In genomic region chr1:244053831-244054230, GRCh38 we compare ENCODE assay signal across 21 cellular contexts. TPM values are rescaled to one million over a fixed set of nuclear protein-coding genes. Genes with fewer than 3 reads are reported as not detected.
A peak's percentile ranks its signal among the peaks of the same experiment; 100 is the strongest.
DNase-seq lines count a peak whose midpoint lies in the region; ATAC-seq, FAIRE-seq and TF ChIP-seq lines count a peak whose summit lies in the region.
"Had no signal": no experiment of that assay in that cellular context is flagged by ENCODE, and none has a peak within 500 bp of the region (broad histone marks: within the 10 kb centered on the region; RNA-seq: fewer than 3 reads in every experiment).

No MANE protein-coding gene starts in this region.

- H3K9me3 Mint-ChIP-seq in CD8-positive, alpha-beta T cell, result no peaks in the 10 kb centered on the region
- H3K9me3 Mint-ChIP-seq: activated CD4-positive, alpha-beta memory T cell treated with anti-CD3 and anti-CD28 coated beads for 36 hours; stimulated activated memory B cell treated with anti-CD40 and anti-IgM and Interleukin-4, amounts not matched to agents 10 μg/mL and 1 μg/mL and 100 μg/mL, for 72 hours had no signal

- H3K27ac Mint-ChIP-seq in CD8-positive, alpha-beta T cell, result no peak overlapping the region
- H3K27ac Mint-ChIP-seq: activated CD4-positive, alpha-beta memory T cell treated with anti-CD3 and anti-CD28 coated beads for 36 hours; stimulated activated memory B cell treated with anti-CD40 and anti-IgM and Interleukin-4, amounts not matched to agents 10 μg/mL and 1 μg/mL and 100 μg/mL, for 72 hours had no signal

- FAIRE-seq in H54 (lab: Jason Lieb, UNC), result no peak
- FAIRE-seq: GM18507 had no signal

- no peak for ATAC-seq in CD8-positive, alpha-beta T cell
- ATAC-seq in HG02884 (IDR thresholded peaks at IDR 0.05; ENCODE audit: unreplicated experiment), result no peak
- ATAC-seq: stimulated activated memory B cell treated with anti-CD40 and anti-IgM and Interleukin-4, amounts not matched to agents 10 μg/mL and 1 μg/mL and 100 μg/mL, for 72 hours had no signal

- no peak for TF ChIP-seq CTCF in CD8-positive, alpha-beta T cell (IDR thresholded peaks at IDR 0.05)
- TF ChIP-seq CTCF in retinal pigment epithelial cell (conservative IDR thresholded peaks at IDR 0.05; ENCODE audit: low read depth, low read length) (no peak), colonic mucosa (IDR thresholded peaks at IDR 0.05) (no peak)

- peaks cover 46% of the 10 kb centered on the region for H3K4me1 ChIP-seq in CD8-positive, alpha-beta T cell (ENCODE audit: insufficient read depth, low read length)
- no peaks in the 10 kb centered on the region for H3K4me1 ChIP-seq in colonic mucosa
- H3K4me1 ChIP-seq: breast epithelium had no signal

- H3K27me3 Mint-ChIP-seq in CD8-positive, alpha-beta T cell (ENCODE audit: low read depth), result no peaks in the 10 kb centered on the region
- H3K27me3 Mint-ChIP-seq: activated CD4-positive, alpha-beta memory T cell treated with anti-CD3 and anti-CD28 coated beads for 36 hours; stimulated activated memory B cell treated with anti-CD40 and anti-IgM and Interleukin-4, amounts not matched to agents 10 μg/mL and 1 μg/mL and 100 μg/mL, for 72 hours had no signal

- no peak for TF ChIP-seq POLR2A in H54 (IDR thresholded peaks at IDR 0.05; ENCODE audit: low read depth, low read length)

- peak in 1 of 7 experiments; percentile 32 for DNase-seq in CD8-positive, alpha-beta T cell
- DNase-seq in retinal pigment epithelial cell (ENCODE audit: low read depth) (no peak), H54 (ENCODE audit: insufficient read length, low spot score) (no peak), colonic mucosa (no peak)
- DNase-seq in activated T-cell treated with anti-CD3 and anti-CD28 coated beads, Interleukin-2, amount 50 U/mL, for 1 hour, result no peak
- DNase-seq: activated CD4-positive, alpha-beta memory T cell treated with anti-CD3 and anti-CD28 coated beads for 36 hours; activated naive CD4-positive, alpha-beta T cell treated with anti-CD3 and anti-CD28 coated beads, Interleukin-2, amount 50 U/mL, for 16 hours; activated T-cell treated with anti-CD3 and anti-CD28 coated beads, Interleukin-2, amount 50 U/mL, for 48 hours; NCI-H1436 treated with DMSO at 0.1 percent for 48 hours; stimulated activated CD4-positive, alpha-beta T cell treated with anti-CD3 and anti-CD28 coated beads, Interleukin-15, amount 100 ng/mL, for 24 hours; T-helper 1 cell; upper lobe of left lung had no signal

- CTCF ChIA-PET in CD8-positive, alpha-beta T cell (lab: Charles Lee), result interaction anchor here (1.2 to 2.9 kb wide), 4 partner anchors 11 to 710 kb away, joined by 4 to 10 read pairs (median 4); no protein-coding TSS in a partner anchor

- peaks cover 32% of the 10 kb centered on the region for H3K36me3 Mint-ChIP-seq in CD8-positive, alpha-beta T cell

- no peaks in the 10 kb centered on the region for H3K27me3 ChIP-seq in CD8-positive, alpha-beta T cell (ENCODE audit: insufficient read depth, low read length)
- H3K27me3 ChIP-seq in layer of hippocampus (ENCODE audit: control insufficient read depth, insufficient read depth, low read length) (no peaks in the 10 kb centered on the region), colonic mucosa (no peaks in the 10 kb centered on the region)
- H3K27me3 ChIP-seq: breast epithelium, esophagus muscularis mucosa, upper lobe of left lung had no signal

- H3K27ac ChIP-seq in CD8-positive, alpha-beta T cell (ENCODE audit: low read depth, low read length), result peak overlapping the region; percentile 48
- H3K27ac ChIP-seq in angular gyrus (ENCODE audit: low read depth, low read length) (peak overlapping the region; percentile 75), layer of hippocampus (ENCODE audit: low read depth, low read length) (peak overlapping the region; percentile 77), colonic mucosa (no peak overlapping the region)
- H3K27ac ChIP-seq: RWPE1, upper lobe of left lung had no signal

- no peaks in the 10 kb centered on the region for H3K36me3 ChIP-seq in CD8-positive, alpha-beta T cell (ENCODE audit: insufficient read depth, low read length)
- H3K36me3 ChIP-seq in colonic mucosa, result peaks cover 11% of the 10 kb centered on the region

- no peak overlapping the region for H3K4me3 Mint-ChIP-seq in CD8-positive, alpha-beta T cell
- H3K4me3 Mint-ChIP-seq: activated CD4-positive, alpha-beta memory T cell treated with anti-CD3 and anti-CD28 coated beads for 36 hours; stimulated activated memory B cell treated with anti-CD40 and anti-IgM and Interleukin-4, amounts not matched to agents 10 μg/mL and 1 μg/mL and 100 μg/mL, for 72 hours had no signal

- POLR2A ChIA-PET in CD8-positive, alpha-beta T cell (lab: Charles Lee), result interaction anchor here (0.6 to 4.7 kb wide), 3 partner anchors 11 to 680 kb away, joined by 6 to 60 read pairs (median 11); no protein-coding TSS in a partner anchor

- H3K9me3 ChIP-seq in CD8-positive, alpha-beta T cell (ENCODE audit: low read length), result no peaks in the 10 kb centered on the region
- H3K9me3 ChIP-seq in colonic mucosa, result no peaks in the 10 kb centered on the region
- H3K9me3 ChIP-seq: breast epithelium, esophagus muscularis mucosa, upper lobe of left lung had no signal

- intact Hi-C loops in CD8-positive, alpha-beta T cell (cut with DNase I, micrococcal nuclease), result loop anchor here in 1 of 2 experiments (1.0 kb wide), 1 partner anchor 21 kb away; no protein-coding TSS in a partner anchor
- intact Hi-C loops in colonic mucosa (cut with DNase I), result no loop called here

- peaks cover 33% of the 10 kb centered on the region for H3K4me1 Mint-ChIP-seq in CD8-positive, alpha-beta T cell (ENCODE audit: low read depth)

- H3K4me3 ChIP-seq in CD8-positive, alpha-beta T cell (ENCODE audit: low read depth, low read length), result no peak overlapping the region
- H3K4me3 ChIP-seq in retinal pigment epithelial cell (ENCODE audit: low read length), result peak overlapping the region; percentile 14
- H3K4me3 ChIP-seq in colonic mucosa, result no peak overlapping the region
- H3K4me3 ChIP-seq: esophagus muscularis mucosa, lung, upper lobe of left lung had no signal

- H3K9ac ChIP-seq in colonic mucosa (ENCODE audit: low read depth in 2 of 2, low read length in 2 of 2), result no peak overlapping the region

RNA-seq across cellular contexts. Expression of gene ZBTB18, which starts 2.7 kb away (rescaled TPM):
- total RNA-seq in CD8-positive, alpha-beta T cell, result 10 to 100 TPM; 68.8 to 69.2 TPM
- 10 to 100 TPM; 15.0 to 23.8 TPM for total RNA-seq in colonic mucosa
